25 cellular contexts compared by ENCODE assay signal in the genomic region with DNA sequence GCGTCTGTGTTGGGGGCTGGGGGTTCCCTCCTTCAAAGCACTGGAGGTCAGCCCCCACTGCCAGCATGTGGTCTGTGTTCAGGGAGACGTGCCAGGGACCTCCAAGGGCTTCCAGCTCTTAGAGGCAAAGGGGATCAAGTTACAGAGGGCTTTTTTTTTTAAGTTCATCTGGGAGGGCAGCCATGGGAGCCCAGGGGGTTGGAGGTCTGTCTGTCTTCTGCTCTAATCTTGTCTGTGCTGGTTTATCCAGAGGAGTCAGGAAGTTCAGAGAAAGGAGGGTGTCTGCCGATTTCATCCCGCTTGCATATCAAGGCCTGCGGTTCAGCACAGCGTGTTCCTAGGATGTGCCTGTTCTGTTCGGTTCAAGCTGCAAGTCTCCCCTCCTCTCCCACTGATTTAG.
DNase-seq lines count a peak whose midpoint lies in the region; ATAC-seq and TF ChIP-seq lines count a peak whose summit lies in the region.
"Had no signal": no experiment of that assay in that cellular context is flagged by ENCODE, and none has a peak within 500 bp of the region (broad histone marks: within the 10 kb centered on the region; RNA-seq: fewer than 3 reads in every experiment).

No MANE protein-coding gene starts in this region.

- H3K9me3 Mint-ChIP-seq in endodermal cell (no peaks in the 10 kb centered on the region), mesothelial cell of epicardium (no peaks in the 10 kb centered on the region)
- H3K9me3 Mint-ChIP-seq: activated naive CD8-positive, alpha-beta T cell treated with anti-CD3 and anti-CD28 coated beads, Interleukin-2, amount 10 ng/mL, durations not matched to agents 7 days and 5 days had no signal

- peak; percentile 73 for ATAC-seq in Right ventricle myocardium inferior
- peak; percentile 48 for ATAC-seq in aorta (ENCODE audit: low FRiP score)
- ATAC-seq in HG02884 (IDR thresholded peaks at IDR 0.05; ENCODE audit: unreplicated experiment) = no peak
- ATAC-seq: activated CD8-positive, alpha-beta memory T cell treated with anti-CD3 and anti-CD28 coated beads, Interleukin-2, amount 10 ng/mL, durations not matched to agents 7 days and 5 days; left colon had no signal

- no peak overlapping the region for H3K4me3 ChIP-seq in left ventricle myocardium inferior
- peak overlapping the region; percentile 58 for H3K4me3 ChIP-seq in endodermal cell (ENCODE audit: low read length)
- H3K4me3 ChIP-seq in aorta (ENCODE audit: low read length in 2 of 2) = no peak overlapping the region
- H3K4me3 ChIP-seq: MG63, sigmoid colon had no signal

- no peak for TF ChIP-seq CTCF in left ventricle myocardium inferior (IDR thresholded peaks at IDR 0.05; ENCODE audit: borderline replicate concordance)
- TF ChIP-seq CTCF in endodermal cell (conservative IDR thresholded peaks at IDR 0.05) = no peak
- no peak for TF ChIP-seq CTCF in mesothelial cell of epicardium (IDR thresholded peaks at IDR 0.05; ENCODE audit: unreplicated experiment)

- H3K4me1 ChIP-seq in left ventricle myocardium inferior = peaks cover 4% of the 10 kb centered on the region
- no peaks in the 10 kb centered on the region for H3K4me1 ChIP-seq in endodermal cell (ENCODE audit: control insufficient read depth, insufficient read depth, low read length)
- no peaks in the 10 kb centered on the region for H3K4me1 ChIP-seq in aorta (ENCODE audit: control insufficient read depth in 1 of 2, insufficient read depth in 2 of 2, low read length in 2 of 2)
- H3K4me1 ChIP-seq: BE2C, sigmoid colon had no signal

- intact Hi-C loops in Right ventricle myocardium inferior (cut with DNase I) = no loop called here
- intact Hi-C loops in left ventricle myocardium inferior (cut with micrococcal nuclease) = no loop called here
- intact Hi-C loops in aorta (cut with DNase I) = no loop called here

- H3K4me3 Mint-ChIP-seq in endodermal cell (peak overlapping the region; percentile 40), mesothelial cell of epicardium (peak overlapping the region; percentile 3)
- H3K4me3 Mint-ChIP-seq: activated CD8-positive, alpha-beta memory T cell treated with anti-CD3 and anti-CD28 coated beads, Interleukin-2, amount 10 ng/mL, durations not matched to agents 7 days and 5 days; activated naive CD8-positive, alpha-beta T cell treated with anti-CD3 and anti-CD28 coated beads, Interleukin-2, amount 10 ng/mL, durations not matched to agents 7 days and 5 days; IgD-negative memory B cell; stimulated activated naive CD8-positive, alpha-beta T cell treated with anti-CD3 and anti-CD28 coated beads, Interleukin-15, Interleukin-2, amounts not matched to agents 100 ng/mL and 50 ng/mL, for 24 hours had no signal

- WGBS in endodermal cell (ENCODE audit: insufficient coverage in 1 of 2, insufficient read length in 1 of 2), 2 experiments = 4 to 10% methylated on average over 6 to 7 of the region's 7 CpGs
- WGBS in aorta, 2 donors = 2 to 19% methylated on average over 7 of the region's 7 CpGs

- H3K9me3 ChIP-seq in left ventricle myocardium inferior (replicated peaks) (peaks cover 14% of the 10 kb centered on the region), endodermal cell (ENCODE audit: control insufficient read depth, low read length) (no peaks in the 10 kb centered on the region), aorta (ENCODE audit: control insufficient read depth, low read length) (peaks cover 2% of the 10 kb centered on the region)
- H3K9me3 ChIP-seq: MG63 had no signal

- peaks cover 74% of the 10 kb centered on the region for H3K27me3 ChIP-seq in left ventricle myocardium inferior (ENCODE audit: low read depth)
- peaks cover 4% of the 10 kb centered on the region for H3K27me3 ChIP-seq in endodermal cell (ENCODE audit: control insufficient read depth, insufficient read depth, low read length, poor library complexity, severe bottlenecking)
- no peaks in the 10 kb centered on the region for H3K27me3 ChIP-seq in aorta (ENCODE audit: control insufficient read depth in 1 of 2, insufficient read depth in 2 of 2, low read length in 1 of 2)
- H3K27me3 ChIP-seq: BE2C, brain microvascular endothelial cell, MG63 had no signal

- DNase-seq in Right ventricle myocardium inferior (ENCODE audit: missing footprints) (no peak), left ventricle myocardium inferior (no peak), endodermal cell (peak; percentile 74), mesothelial cell of epicardium (ENCODE audit: low spot score in 2 of 2, unreplicated experiment in 2 of 2) (no peak), aorta (no peak), AG08395 (ENCODE audit: low spot score) (no peak)
- no peak for DNase-seq in stimulated activated naive CD4-positive, alpha-beta T cell treated with Interleukin-2 at 50 U/mL for 16 hours (lab: John Stamatoyannopoulos, UW)
- DNase-seq: activated CD4-positive, alpha-beta T cell treated with anti-CD3 and anti-CD28 coated beads for 4 hours; activated CD8-positive, alpha-beta memory T cell treated with anti-CD3 and anti-CD28 coated beads, Interleukin-2, amount 10 ng/mL, durations not matched to agents 7 days and 5 days; activated naive CD8-positive, alpha-beta T cell treated with anti-CD3 and anti-CD28 coated beads, Interleukin-2, amount 10 ng/mL, durations not matched to agents 7 days and 5 days; BE2C; brain microvascular endothelial cell; foreskin fibroblast; HCEC 1CT; hypothalamus; left colon; MG63; NCI-H1694 treated with DMSO at 0.1 percent for 48 hours; NCI-H345; sigmoid colon; trophoblast cell had no signal

- H3K27ac ChIP-seq in left ventricle myocardium inferior (replicated peaks) (no peak overlapping the region), endodermal cell (ENCODE audit: low read depth, low read length) (peak overlapping the region; percentile 75), aorta (ENCODE audit: low read depth in 1 of 2, low read length in 2 of 2) (no peak overlapping the region)
- H3K27ac ChIP-seq: brain microvascular endothelial cell, RWPE1, sigmoid colon had no signal

- H3K36me3 Mint-ChIP-seq in endodermal cell (ENCODE audit: low read depth) (no peaks in the 10 kb centered on the region), mesothelial cell of epicardium (no peaks in the 10 kb centered on the region)
- H3K36me3 Mint-ChIP-seq: activated CD8-positive, alpha-beta memory T cell treated with anti-CD3 and anti-CD28 coated beads, Interleukin-2, amount 10 ng/mL, durations not matched to agents 7 days and 5 days; activated naive CD8-positive, alpha-beta T cell treated with anti-CD3 and anti-CD28 coated beads, Interleukin-2, amount 10 ng/mL, durations not matched to agents 7 days and 5 days; IgD-negative memory B cell had no signal

- H3K36me3 ChIP-seq in left ventricle myocardium inferior = no peaks in the 10 kb centered on the region
- no peaks in the 10 kb centered on the region for H3K36me3 ChIP-seq in endodermal cell (ENCODE audit: control insufficient read depth, insufficient read depth, low read length)
- no peaks in the 10 kb centered on the region for H3K36me3 ChIP-seq in aorta (ENCODE audit: control insufficient read depth in 1 of 2, insufficient read depth in 2 of 2, low read length in 1 of 2)
- H3K36me3 ChIP-seq: BE2C, brain microvascular endothelial cell, MG63, sigmoid colon had no signal

- peak overlapping the region; percentile 11 for H3K9ac ChIP-seq in endodermal cell (ENCODE audit: extremely low read depth, low read length, poor library complexity, severe bottlenecking)

- H3K4me1 Mint-ChIP-seq in endodermal cell (peaks cover 35% of the 10 kb centered on the region), mesothelial cell of epicardium (peaks cover 31% of the 10 kb centered on the region)
- H3K4me1 Mint-ChIP-seq: activated CD8-positive, alpha-beta memory T cell treated with anti-CD3 and anti-CD28 coated beads, Interleukin-2, amount 10 ng/mL, durations not matched to agents 7 days and 5 days; activated naive CD8-positive, alpha-beta T cell treated with anti-CD3 and anti-CD28 coated beads, Interleukin-2, amount 10 ng/mL, durations not matched to agents 7 days and 5 days had no signal

- H3K27ac Mint-ChIP-seq in endodermal cell = peak overlapping the region; percentile 56
- H3K27ac Mint-ChIP-seq in mesothelial cell of epicardium = peak overlapping the region; percentile 78
- H3K27ac Mint-ChIP-seq: activated CD8-positive, alpha-beta memory T cell treated with anti-CD3 and anti-CD28 coated beads, Interleukin-2, amount 10 ng/mL, durations not matched to agents 7 days and 5 days; activated naive CD8-positive, alpha-beta T cell treated with anti-CD3 and anti-CD28 coated beads, Interleukin-2, amount 10 ng/mL, durations not matched to agents 7 days and 5 days; IgD-negative memory B cell; stimulated activated naive CD8-positive, alpha-beta T cell treated with anti-CD3 and anti-CD28 coated beads, Interleukin-15, Interleukin-2, amounts not matched to agents 100 ng/mL and 50 ng/mL, for 24 hours had no signal

- H3K27me3 Mint-ChIP-seq in endodermal cell (ENCODE audit: insufficient read depth) (peaks cover 7% of the 10 kb centered on the region), mesothelial cell of epicardium (ENCODE audit: low read depth) (peaks cover 35% of the 10 kb centered on the region)
- H3K27me3 Mint-ChIP-seq: activated CD8-positive, alpha-beta memory T cell treated with anti-CD3 and anti-CD28 coated beads, Interleukin-2, amount 10 ng/mL, durations not matched to agents 7 days and 5 days; activated naive CD8-positive, alpha-beta T cell treated with anti-CD3 and anti-CD28 coated beads, Interleukin-2, amount 10 ng/mL, durations not matched to agents 7 days and 5 days had no signal
